19 cellular contexts compared by ENCODE assay signal in the genomic region with DNA sequence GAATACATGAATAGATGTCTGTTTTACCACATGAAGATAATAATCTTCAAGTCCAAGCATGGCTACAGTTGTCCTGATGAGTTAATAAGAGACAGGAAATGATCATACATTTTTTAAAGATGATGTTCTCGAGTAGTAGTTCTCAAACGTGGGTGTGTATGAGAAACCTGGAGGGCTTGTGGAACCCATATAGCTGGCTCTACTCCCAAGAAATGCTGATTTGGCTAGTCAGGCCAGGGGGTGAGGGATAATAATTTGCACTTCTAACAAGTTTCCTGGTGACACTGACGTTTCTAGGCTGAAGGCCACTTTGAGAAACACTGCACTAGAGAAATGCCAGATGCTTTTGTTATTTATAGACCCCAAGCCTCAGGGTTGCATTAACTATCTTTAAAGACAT. TPM values are rescaled to one million over a fixed set of nuclear protein-coding genes. Genes with fewer than 3 reads are reported as not detected.
A peak's percentile ranks its signal among the peaks of the same experiment; 100 is the strongest.
DNase-seq lines count a peak whose midpoint lies in the region; TF ChIP-seq lines count a peak whose summit lies in the region.
"Had no signal": no experiment of that assay in that cellular context is flagged by ENCODE, and none has a peak within 500 bp of the region (broad histone marks: within the 10 kb centered on the region; RNA-seq: fewer than 3 reads in every experiment).

No MANE protein-coding gene starts in this region.

- H3K27me3 ChIP-seq in osteoblast (ENCODE audit: insufficient read depth, low read length) (no peaks in the 10 kb centered on the region), SJCRH30 (no peaks in the 10 kb centered on the region)
- H3K27me3 ChIP-seq: colonic mucosa had no signal

- H3K36me3 ChIP-seq in osteoblast (ENCODE audit: insufficient read depth, low read length) (no peaks in the 10 kb centered on the region), SJCRH30 (no peaks in the 10 kb centered on the region)
- H3K36me3 ChIP-seq: colonic mucosa had no signal

- no peak overlapping the region for H3K4me3 ChIP-seq in epithelial cell of esophagus (ENCODE audit: low read length)
- no peak overlapping the region for H3K4me3 ChIP-seq in osteoblast (ENCODE audit: insufficient read depth, low read length)
- H3K4me3 ChIP-seq in SJCRH30, result no peak overlapping the region
- H3K4me3 ChIP-seq: colonic mucosa had no signal

- H2AFZ ChIP-seq in osteoblast (ENCODE audit: low read length), result no peak overlapping the region

- TF ChIP-seq CTCF in epithelial cell of esophagus (IDR thresholded peaks at IDR 0.05; ENCODE audit: insufficient read depth, low read depth, low read length, missing control alignments) (no peak), osteoblast (IDR thresholded peaks at IDR 0.05; ENCODE audit: extremely low read depth, low read depth, low read length) (no peak)

- H3K79me2 ChIP-seq in osteoblast (ENCODE audit: insufficient read depth, low read length), result no peaks in the 10 kb centered on the region

- peaks cover 14% of the 10 kb centered on the region for H3K4me1 ChIP-seq in osteoblast (ENCODE audit: insufficient read depth, low read length)
- no peaks in the 10 kb centered on the region for H3K4me1 ChIP-seq in SJCRH30
- H3K4me1 ChIP-seq: colonic mucosa had no signal

- H4K20me1 ChIP-seq in osteoblast (ENCODE audit: insufficient read depth, low read length), result no peaks in the 10 kb centered on the region

- H3K9me3 ChIP-seq in osteoblast (ENCODE audit: low read depth, low read length), result no peaks in the 10 kb centered on the region
- no peaks in the 10 kb centered on the region for H3K9me3 ChIP-seq in SJCRH30 (replicated peaks)
- H3K9me3 ChIP-seq: colonic mucosa had no signal

- DNase-seq in GM03348 (ENCODE audit: low spot score), result peak; percentile 74
- peak; percentile 62 for DNase-seq in NCI-H226
- DNase-seq in epithelial cell of esophagus (ENCODE audit: low read depth), result peak; percentile 85
- peak; percentile 94 for DNase-seq in osteoblast (ENCODE audit: insufficient read length, low spot score, missing footprints)
- DNase-seq in SJCRH30, result no peak
- DNase-seq in DMS53 treated with DMSO at 0.1 percent for 48 hours (lab: John Stamatoyannopoulos, UW; ENCODE audit: unreplicated experiment), result no peak
- no peak for DNase-seq in head of caudate nucleus
- DNase-seq: activated CD4-positive, alpha-beta T cell treated with anti-CD3 and anti-CD28 coated beads, Interleukin-2, amount 10 ng/mL, durations not matched to agents 7 days and 5 days; activated naive CD8-positive, alpha-beta T cell treated with anti-CD3 and anti-CD28 coated beads for 36 hours; activated T-cell treated with anti-CD3 and anti-CD28 coated beads, Interleukin-2, amount 50 U/mL, for 48 hours; colonic mucosa; COR-L47; erythroblast; GDM1; naive thymus-derived CD4-positive, alpha-beta T cell; NCI-H2029; NCI-H526 treated with DMSO at 0.1 percent for 48 hours; RPMI8226 had no signal

- intact Hi-C loops in head of caudate nucleus (cut with DNase I), result no loop called here

- H3K4me2 ChIP-seq in osteoblast (ENCODE audit: insufficient read depth, low read length), result no peak overlapping the region

- no peak overlapping the region for H3K27ac ChIP-seq in osteoblast (ENCODE audit: low read depth, low read length)
- no peak overlapping the region for H3K27ac ChIP-seq in SJCRH30
- H3K27ac ChIP-seq: colonic mucosa had no signal

RNA-seq across cellular contexts. Expression of a gene that starts 37.0 kb away (rescaled TPM):
- not detected in 2 replicates for total RNA-seq in osteoblast
- total RNA-seq in SJCRH30 (2014; rRNA removed; shearing (Covaris generic)), result not detected in 2 replicates
- total RNA-seq: activated CD4-positive, alpha-beta T cell treated with anti-CD3 and anti-CD28 coated beads, Interleukin-2, amount 10 ng/mL, durations not matched to agents 7 days and 5 days; activated naive CD8-positive, alpha-beta T cell treated with anti-CD3 and anti-CD28 coated beads for 36 hours; colonic mucosa; naive thymus-derived CD4-positive, alpha-beta T cell; subcutaneous adipose tissue had no signal

Comparison
In these comparisons a context has a peak if more than half of its experiments do, and no peak if none do; other contexts are left out.
1. DNase-seq: peak in GM03348 (single experiment), NCI-H226 (single experiment), epithelial cell of esophagus (single experiment) and osteoblast (single experiment); none in SJCRH30 (0 of 2), DMS53 treated with DMSO at 0.1 percent for 48 hours (single experiment) and head of caudate nucleus (0 of 42).